10 cellular contexts compared by ENCODE assay signal in genomic region chr19:40807147-40808020, GRCh38. TPM values are rescaled to one million over a fixed set of nuclear protein-coding genes. Genes with fewer than 3 reads are reported as not detected.
A peak's percentile ranks its signal among the peaks of the same experiment; 100 is the strongest.
DNase-seq lines count a peak whose midpoint lies in the region; ATAC-seq, FAIRE-seq and TF ChIP-seq lines count a peak whose summit lies in the region.
"Had no signal": no experiment of that assay in that cellular context is flagged by ENCODE, and none has a peak within 500 bp of the region (broad histone marks: within the 10 kb centered on the region; RNA-seq: fewer than 3 reads in every experiment).

No MANE protein-coding gene starts in this region.

- no peak overlapping the region for H2BK5ac ChIP-seq in H1 (ENCODE audit: low read depth, low read length)

- H3K27ac ChIP-seq in OCI-LY1 (ENCODE audit: low read depth, low read length, poor library complexity, severe bottlenecking) (no peak overlapping the region), H1 (ENCODE audit: low read depth, low read length) (no peak overlapping the region; the same call in 1 of the 2 replicates), rectal smooth muscle tissue (ENCODE audit: low read depth, low read length) (peak overlapping the region; percentile 64)

- H3K9me3 ChIP-seq in OCI-LY1 (ENCODE audit: low read length) (no peaks in the 10 kb centered on the region), H1 (ENCODE audit: insufficient read depth in 2 of 2, low read depth in 1 of 2, low read length in 1 of 2) (no peaks in the 10 kb centered on the region)

- H3K9me2 ChIP-seq in OCI-LY1 (ENCODE audit: low read depth, low read length) = no peaks in the 10 kb centered on the region

- H3K56ac ChIP-seq in H1 (replicated peaks; ENCODE audit: insufficient read length, low read depth, low read length) = no peak overlapping the region

- H3K79me2 ChIP-seq in OCI-LY1 (ENCODE audit: insufficient read depth, low read length) (0 out of 2 replicates have a peak, but pooled peaks cover 8% of the 10 kb centered on the region), H1 (ENCODE audit: control insufficient read depth in 1 of 2, insufficient read depth in 2 of 2, low read length in 2 of 2) (peaks cover 0 to 50% of the 10 kb centered on the region in 2 experiments; a peak in 3 of 4 replicates)

- no peaks in the 10 kb centered on the region for H4K20me1 ChIP-seq in OCI-LY1 (ENCODE audit: insufficient read depth, low read length)
- H4K20me1 ChIP-seq in H1 (replicated peaks in 1 of 2; ENCODE audit: control insufficient read depth in 1 of 2, insufficient read depth in 2 of 2, low read length in 2 of 2) = peaks cover 39 to 53% of the 10 kb centered on the region in 2 experiments

- H2AK5ac ChIP-seq in H1 (ENCODE audit: low read depth, low read length) = no peak overlapping the region

- H3K36me3 ChIP-seq in OCI-LY1 (ENCODE audit: insufficient read depth, low read length) (peaks cover 54% of the 10 kb centered on the region), H1 (ENCODE audit: control insufficient read depth in 2 of 4, insufficient read depth in 4 of 4, low read length in 3 of 4) (peaks cover 3 to 35% (median 13%) of the 10 kb centered on the region in 4 experiments; a peak in 6 of 8 replicates), rectal smooth muscle tissue (ENCODE audit: control insufficient read depth, insufficient read depth, low read length) (peaks cover 13% of the 10 kb centered on the region)

- peak; percentile 60 to 70 for TF ChIP-seq RAD21 in H1 (IDR thresholded peaks at IDR 0.05 in 1 of 2, conservative IDR thresholded peaks at IDR 0.05 in 1 of 2; ENCODE audit: low read depth in 2 of 2, low read length in 2 of 2)

- H2BK20ac ChIP-seq in H1 (ENCODE audit: low read length) = no peak overlapping the region

- no peak overlapping the region for H3K23ac ChIP-seq in H1 (ENCODE audit: insufficient read length)

- H3K9ac ChIP-seq in OCI-LY1 (ENCODE audit: low read length) = no peak overlapping the region
- no peak overlapping the region for H3K9ac ChIP-seq in H1 (replicated peaks in 1 of 4; ENCODE audit: extremely low read depth in 1 of 4, low read depth in 3 of 4, low read length in 3 of 4)
- no peak overlapping the region for H3K9ac ChIP-seq in rectal smooth muscle tissue (ENCODE audit: low read length)

- no peak overlapping the region; the same call in 1 of the 2 replicates for H4K8ac ChIP-seq in H1 (ENCODE audit: extremely low read depth, insufficient read depth, low read length)

- no peak overlapping the region for H4K91ac ChIP-seq in H1 (replicated peaks; ENCODE audit: insufficient read length, low read length)

- H3K27me3 ChIP-seq in OCI-LY1 (ENCODE audit: insufficient read depth, low read length) (no peaks in the 10 kb centered on the region), H1 (replicated peaks in 1 of 4; ENCODE audit: control insufficient read depth in 3 of 4, extremely low read depth in 1 of 4, insufficient read depth in 3 of 4, low read length in 3 of 4) (peaks cover 0 to 3% (median 0%) of the 10 kb centered on the region in 4 experiments; a peak in 2 of 7 replicates), rectal smooth muscle tissue (ENCODE audit: control insufficient read depth, insufficient read depth, low read length) (no peaks in the 10 kb centered on the region)

- H3K4me2 ChIP-seq in OCI-LY1 (ENCODE audit: low read length) (no peak overlapping the region; the same call in 1 of the 2 replicates), H1 (ENCODE audit: insufficient read depth in 1 of 2, low read depth in 2 of 2, low read length in 2 of 2) (no peak overlapping the region; a peak in 2 of 4 replicates)

- CTCF ChIA-PET in H1 (lab: Charles Lee; ENCODE audit: partially characterized antibody) = interaction anchor here (0.7 to 4.4 kb wide), 26 partner anchors 9 to 337 kb away, joined by 3 to 26 read pairs (median 5); partner anchors contain the start of genes COQ8B, EGLN2, ITPKC and NUMBL

- TF ChIP-seq POLR2A in H1 (IDR thresholded peaks at IDR 0.05; ENCODE audit: control extremely low read depth in 1 of 2, low read depth in 2 of 2, low read length in 2 of 2) = no peak

- H2BK120ac ChIP-seq in H1 (replicated peaks; ENCODE audit: low read depth, low read length) = no peak overlapping the region

- ATAC-seq in HG03521 (IDR thresholded peaks at IDR 0.05; ENCODE audit: unreplicated experiment) (no peak), HG03097 (IDR thresholded peaks at IDR 0.05; ENCODE audit: low FRiP score, unreplicated experiment) (no peak)

- no peaks in the 10 kb centered on the region for H3F3A ChIP-seq in OCI-LY1 (ENCODE audit: insufficient read depth, low read length)

- 78% methylated on average over 18 of the region's 18 CpGs; no CpG with 5 or more reads in 1 of the 2 experiments for WGBS in H1 (ENCODE audit: extremely low coverage in 1 of 2, insufficient coverage in 1 of 2, insufficient read length in 1 of 2, insufficient replicate concordance in 2 of 2, low coverage in 1 of 2, low lambda C conversion rate in 2 of 2, missing lambda C conversion rate in 1 of 2), 2 experiments

- POLR2A ChIA-PET in H1 (lab: Charles Lee; ENCODE audit: partially characterized antibody) = interaction anchor here (0.7 to 15.7 kb wide), 24 partner anchors 8 to 155 kb away, joined by 3 to 241 read pairs (median 5); partner anchors contain the start of genes ACTMAP, COQ8B, EGLN2 and ITPKC

- peaks cover 12% of the 10 kb centered on the region; the same call in 1 of the 2 replicates for H3K23me2 ChIP-seq in H1 (ENCODE audit: low read depth, low read length)

- FAIRE-seq in H1 (lab: Jason Lieb, UNC) = no peak
- FAIRE-seq: A204.1 had no signal

- H3K4me1 ChIP-seq in OCI-LY1 (ENCODE audit: insufficient read depth, low read length, severe bottlenecking) (peaks cover 59% of the 10 kb centered on the region), H1 (replicated peaks in 1 of 4; ENCODE audit: control insufficient read depth in 3 of 4, insufficient read depth in 4 of 4, low read length in 3 of 4) (peaks cover 5 to 54% (median 25%) of the 10 kb centered on the region in 4 experiments), rectal smooth muscle tissue (ENCODE audit: control insufficient read depth, insufficient read depth, low read length) (peaks cover 28% of the 10 kb centered on the region)

- H3K4me3 ChIP-seq in OCI-LY1 (ENCODE audit: low read depth, low read length, poor library complexity, severe bottlenecking) (no peak overlapping the region), H1 (ENCODE audit: extremely low read depth in 1 of 4, insufficient read depth in 2 of 4, low read depth in 3 of 4, low read length in 4 of 4) (peak overlapping the region in 2 of 4 experiments; percentile 22 to 23; a peak in 1 of 8 replicates), rectal smooth muscle tissue (ENCODE audit: low read length) (peak overlapping the region; percentile 0)

- H2BK15ac ChIP-seq in H1 (ENCODE audit: low read length) = no peak overlapping the region

- H3K79me1 ChIP-seq in H1 (ENCODE audit: low read depth, low read length) = peaks cover 24% of the 10 kb centered on the region

- H2AFZ ChIP-seq in OCI-LY1 (ENCODE audit: low read length) (no peak overlapping the region), H1 (ENCODE audit: low read length) (no peak overlapping the region)

- TF ChIP-seq CTCF in OCI-LY1 (IDR thresholded peaks at IDR 0.05; ENCODE audit: low read length) = peak; percentile 20; the same call in 1 of the 2 replicates
- TF ChIP-seq CTCF in H1 (IDR thresholded peaks at IDR 0.05; ENCODE audit: control extremely low read depth in 1 of 3, insufficient read depth in 1 of 3, low read depth in 1 of 3, low read length in 3 of 3) = peak; percentile 61 to 68 (median 68)

- no peak overlapping the region for H3K14ac ChIP-seq in H1 (ENCODE audit: insufficient read length)

- TF ChIP-seq EP300 in H1 (IDR thresholded peaks at IDR 0.05; ENCODE audit: borderline replicate concordance in 1 of 2, low read depth in 2 of 2, low read length in 2 of 2) = no peak

- H4K5ac ChIP-seq in H1 (ENCODE audit: insufficient read length, low read depth, low read length) = no peak overlapping the region

- no peak overlapping the region for H3K4ac ChIP-seq in H1 (replicated peaks; ENCODE audit: insufficient read length, low read depth, low read length)

- DNase-seq in DMS 273 (lab: John Stamatoyannopoulos, UW; ENCODE audit: unreplicated experiment) (peak; percentile 45), DMS 273 treated with DMSO at 0.1 percent for 48 hours (lab: John Stamatoyannopoulos, UW) (no peak), H1 (ENCODE audit: low read depth in 1 of 2, low spot score in 2 of 2) (peak in 1 of 2 experiments; percentile 75), NCI-H226 (no peak)

- no peak overlapping the region for H2BK12ac ChIP-seq in H1 (ENCODE audit: low read depth, low read length)

- H3K18ac ChIP-seq in H1 (ENCODE audit: extremely low read depth, low read length) = no peak overlapping the region

RNA-seq across cellular contexts. Expression of gene EGLN2, which starts 8.4 kb away (rescaled TPM):
- total RNA-seq in H1 (2021; fragmentation: NEBNext Ultra II Directional; extraction: Animal tissue kit (Norgen Biotek cat#: 25700)) = 101 and 103 TPM in 2 replicates
- 86.9 and 101 TPM in 2 replicates for polyA plus RNA-seq in H1 (2011; rRNA removed)
- polyA plus RNA-seq in H1 (2011; cell fraction: cytosol; rRNA removed) = 92.3 TPM
- polyA plus RNA-seq in H1 (2011; cell fraction: nucleus; rRNA removed) = 115 TPM
- polyA plus RNA-seq in H1 (2012, experiment 1 of 2) = 67.8 to 136 TPM (median 115 TPM) in 4 replicates
- 88.1 TPM for polyA plus RNA-seq in H1 (2012, experiment 2 of 2)
- polyA plus RNA-seq in H1 (2013, experiment 1 of 2) = 71.6 TPM
- 70.0 TPM for polyA plus RNA-seq in H1 (2013, experiment 2 of 2)
- 53.1 and 75.3 TPM in 2 replicates for polyA minus RNA-seq in H1 (2011; rRNA and poly(A)+ RNA removed)
- 54.2 TPM for polyA minus RNA-seq in H1 (2011; cell fraction: cytosol; rRNA and poly(A)+ RNA removed)
- polyA minus RNA-seq in H1 (2011; cell fraction: nucleus; rRNA and poly(A)+ RNA removed) = 66.5 TPM

RNA-seq across cellular contexts. Expression of gene RAB4B, which starts 29.3 kb away (rescaled TPM):
- 15.8 and 15.9 TPM in 2 replicates for total RNA-seq in H1 (2021; fragmentation: NEBNext Ultra II Directional; extraction: Animal tissue kit (Norgen Biotek cat#: 25700))
- polyA plus RNA-seq in H1 (2011; rRNA removed) = 28.6 and 42.1 TPM in 2 replicates
- 29.6 TPM for polyA plus RNA-seq in H1 (2011; cell fraction: cytosol; rRNA removed)
- 33.6 TPM for polyA plus RNA-seq in H1 (2011; cell fraction: nucleus; rRNA removed)
- polyA plus RNA-seq in H1 (2012, experiment 1 of 2) = 9.8 to 26.8 TPM (median 21.5 TPM) in 4 replicates
- polyA plus RNA-seq in H1 (2012, experiment 2 of 2) = 21.1 TPM
- polyA plus RNA-seq in H1 (2013, experiment 1 of 2) = 11.6 TPM
- 13.2 TPM for polyA plus RNA-seq in H1 (2013, experiment 2 of 2)
- 7.0 and 9.0 TPM in 2 replicates for polyA minus RNA-seq in H1 (2011; rRNA and poly(A)+ RNA removed)
- polyA minus RNA-seq in H1 (2011; cell fraction: cytosol; rRNA and poly(A)+ RNA removed) = 8.1 TPM
- 4.1 TPM for polyA minus RNA-seq in H1 (2011; cell fraction: nucleus; rRNA and poly(A)+ RNA removed)

RNA-seq across cellular contexts. Expression of gene MIA, which starts 32.1 kb away (rescaled TPM):
- total RNA-seq in H1 (2021; fragmentation: NEBNext Ultra II Directional; extraction: Animal tissue kit (Norgen Biotek cat#: 25700)) = not detected in 2 replicates
- not detected in 2 replicates for polyA plus RNA-seq in H1 (2011; rRNA removed)
- not detected for polyA plus RNA-seq in H1 (2011; cell fraction: cytosol; rRNA removed)
- 1.3 TPM for polyA plus RNA-seq in H1 (2011; cell fraction: nucleus; rRNA removed)
- polyA plus RNA-seq in H1 (2012, experiment 1 of 2) = 0.56 TPM in 1 of 4 replicates, not detected in the others
- polyA plus RNA-seq in H1 (2012, experiment 2 of 2) = not detected
- 0.26 TPM for polyA plus RNA-seq in H1 (2013, experiment 1 of 2)
- polyA plus RNA-seq in H1 (2013, experiment 2 of 2) = 0.11 TPM
- polyA minus RNA-seq in H1 (2011; rRNA and poly(A)+ RNA removed) = not detected in 2 replicates
- not detected for polyA minus RNA-seq in H1 (2011; cell fraction: cytosol; rRNA and poly(A)+ RNA removed)
- not detected for polyA minus RNA-seq in H1 (2011; cell fraction: nucleus; rRNA and poly(A)+ RNA removed)
- total RNA-seq: T-helper 1 cell treated with Interleukin-12 subunit alpha and Interleukin-12 subunit beta and Interleukin-4 antibody, amounts not matched to agents 30 ng/mL and 1 ng/mL, for 36 hours had no signal

RNA-seq across cellular contexts. Expression of gene CYP2A6, which starts 42.9 kb away (rescaled TPM):
- not detected in 2 replicates for total RNA-seq in H1 (2021; fragmentation: NEBNext Ultra II Directional; extraction: Animal tissue kit (Norgen Biotek cat#: 25700))
- polyA plus RNA-seq in H1 (2011; rRNA removed) = 0.33 and 0.46 TPM in 2 replicates
- 0.14 TPM for polyA plus RNA-seq in H1 (2011; cell fraction: cytosol; rRNA removed)
- 0.37 TPM for polyA plus RNA-seq in H1 (2011; cell fraction: nucleus; rRNA removed)
- 0.20 to 0.60 TPM (median 0.29 TPM) in 3 of 4 replicates, not detected in the other for polyA plus RNA-seq in H1 (2012, experiment 1 of 2)
- polyA plus RNA-seq in H1 (2012, experiment 2 of 2) = 0.18 TPM
- 0.10 TPM for polyA plus RNA-seq in H1 (2013, experiment 1 of 2)
- polyA plus RNA-seq in H1 (2013, experiment 2 of 2) = not detected
- polyA minus RNA-seq in H1 (2011; rRNA and poly(A)+ RNA removed) = 0.73 TPM in 1 of 2 replicates, not detected in the other
- not detected for polyA minus RNA-seq in H1 (2011; cell fraction: cytosol; rRNA and poly(A)+ RNA removed)
- not detected for polyA minus RNA-seq in H1 (2011; cell fraction: nucleus; rRNA and poly(A)+ RNA removed)
- total RNA-seq: T-helper 1 cell treated with Interleukin-12 subunit alpha and Interleukin-12 subunit beta and Interleukin-4 antibody, amounts not matched to agents 30 ng/mL and 1 ng/mL, for 36 hours had no signal

RNA-seq across cellular contexts. Expression of gene SNRPA, which starts 56.4 kb away (rescaled TPM):
- 201 and 220 TPM in 2 replicates for total RNA-seq in H1 (2021; fragmentation: NEBNext Ultra II Directional; extraction: Animal tissue kit (Norgen Biotek cat#: 25700))
- 202 and 283 TPM in 2 replicates for polyA plus RNA-seq in H1 (2011; rRNA removed)
- 244 TPM for polyA plus RNA-seq in H1 (2011; cell fraction: cytosol; rRNA removed)
- 580 TPM for polyA plus RNA-seq in H1 (2011; cell fraction: nucleus; rRNA removed)
- 183 to 289 TPM (median 274 TPM) in 4 replicates for polyA plus RNA-seq in H1 (2012, experiment 1 of 2)
- polyA plus RNA-seq in H1 (2012, experiment 2 of 2) = 187 TPM
- 254 TPM for polyA plus RNA-seq in H1 (2013, experiment 1 of 2)
- 247 TPM for polyA plus RNA-seq in H1 (2013, experiment 2 of 2)
- 310 and 364 TPM in 2 replicates for polyA minus RNA-seq in H1 (2011; rRNA and poly(A)+ RNA removed)
- 247 TPM for polyA minus RNA-seq in H1 (2011; cell fraction: cytosol; rRNA and poly(A)+ RNA removed)
- polyA minus RNA-seq in H1 (2011; cell fraction: nucleus; rRNA and poly(A)+ RNA removed) = 135 TPM
